Comparison of ENCODE assay signal across 8 cellular contexts in genomic region chr7:138002096-138002827, GRCh38. TPM values are rescaled to one million over a fixed set of nuclear protein-coding genes. Genes with fewer than 3 reads are reported as not detected.
DNase-seq lines count a peak whose midpoint lies in the region; ATAC-seq and TF ChIP-seq lines count a peak whose summit lies in the region.

No MANE protein-coding gene starts in this region.

- H3K4me3 ChIP-seq in astrocyte of the spinal cord (ENCODE audit: low read depth, low read length) (peak overlapping the region; percentile 95), hepatocyte (no peak overlapping the region), rectal smooth muscle tissue (ENCODE audit: low read length) (peak overlapping the region; percentile 93), aorta (ENCODE audit: low read length in 2 of 2) (peak overlapping the region in 1 of 2 donors; percentile 99)

- WGBS in hepatocyte (ENCODE audit: low lambda C conversion rate, missing lambda C conversion rate), result 3% methylated on average over 28 of the region's 28 CpGs
- 1% methylated on average over 28 of the region's 28 CpGs for WGBS in aorta, 2 donors

- H3K9me3 ChIP-seq in hepatocyte (ENCODE audit: low read depth), result no peaks in the 10 kb centered on the region
- H3K9me3 ChIP-seq in aorta (ENCODE audit: control insufficient read depth, low read length), result no peaks in the 10 kb centered on the region

- H3K4me1 ChIP-seq in hepatocyte (ENCODE audit: insufficient read depth) (peaks cover 19% of the 10 kb centered on the region), rectal smooth muscle tissue (ENCODE audit: control insufficient read depth, insufficient read depth, low read length) (peaks cover 10% of the 10 kb centered on the region), aorta (ENCODE audit: control insufficient read depth in 1 of 2, insufficient read depth in 2 of 2, low read length in 2 of 2) (peaks cover 0 to 4% of the 10 kb centered on the region in 2 donors)

- DNase-seq in NCI-H2029 (lab: John Stamatoyannopoulos, UW), result peak; percentile 99
- peak; percentile 98 for DNase-seq in T1000 (lab: John Stamatoyannopoulos, UW)
- DNase-seq in astrocyte of the spinal cord (ENCODE audit: low read depth, low spot score), result peak; percentile 100
- DNase-seq in hepatocyte (ENCODE audit: low spot score), result peak; percentile 100
- DNase-seq in aorta, result peak; percentile 99

- peak overlapping the region; percentile 8 for H2AFZ ChIP-seq in hepatocyte

- H3K36me3 ChIP-seq in hepatocyte (replicated peaks; ENCODE audit: insufficient read depth, low read depth), result no peaks in the 10 kb centered on the region
- H3K36me3 ChIP-seq in rectal smooth muscle tissue (ENCODE audit: control insufficient read depth, insufficient read depth, low read length), result no peaks in the 10 kb centered on the region
- H3K36me3 ChIP-seq in aorta (ENCODE audit: control insufficient read depth in 1 of 2, insufficient read depth in 2 of 2, low read length in 1 of 2), result no peaks in the 10 kb centered on the region

- H3K27ac ChIP-seq in hepatocyte, result peak overlapping the region; percentile 92
- peak overlapping the region; percentile 85 for H3K27ac ChIP-seq in rectal smooth muscle tissue (ENCODE audit: low read depth, low read length)
- peak overlapping the region in 1 of 2 donors; percentile 96 for H3K27ac ChIP-seq in aorta (ENCODE audit: low read depth in 1 of 2, low read length in 2 of 2)

- intact Hi-C loops in aorta (cut with DNase I), result loop anchor here in 1 of 2 donors (5.0 kb wide), 1 partner anchor 35 kb away; no protein-coding TSS in a partner anchor

- no peaks in the 10 kb centered on the region for H3K9me2 ChIP-seq in hepatocyte (replicated peaks; ENCODE audit: insufficient read depth)

- peaks cover 43% of the 10 kb centered on the region for H3K79me2 ChIP-seq in hepatocyte

- in situ Hi-C loops in astrocyte of the spinal cord (cut with HindIII; ENCODE audit: low sequenced_read_pairs), result no loop called here

- H4K20me1 ChIP-seq in hepatocyte (ENCODE audit: insufficient read depth, poor library complexity, severe bottlenecking), result no peaks in the 10 kb centered on the region

- peak; percentile 92 for TF ChIP-seq CTCF in astrocyte of the spinal cord (IDR thresholded peaks at IDR 0.05; ENCODE audit: low read depth, low read length)
- TF ChIP-seq CTCF in hepatocyte (IDR thresholded peaks at IDR 0.05; ENCODE audit: poor library complexity), result peak; percentile 96

- ATAC-seq in GM18502 (IDR thresholded peaks at IDR 0.05; ENCODE audit: poor library complexity, unreplicated experiment) (peak; percentile 95), HG03025 (IDR thresholded peaks at IDR 0.05; ENCODE audit: low FRiP score, unreplicated experiment) (peak; percentile 96), aorta (ENCODE audit: low FRiP score) (peak; percentile 97)

- no peak overlapping the region for H3K9ac ChIP-seq in rectal smooth muscle tissue (ENCODE audit: low read length)

- no peaks in the 10 kb centered on the region for H3K27me3 ChIP-seq in hepatocyte
- H3K27me3 ChIP-seq in rectal smooth muscle tissue (ENCODE audit: control insufficient read depth, insufficient read depth, low read length), result no peaks in the 10 kb centered on the region
- H3K27me3 ChIP-seq in aorta (ENCODE audit: control insufficient read depth in 1 of 2, insufficient read depth in 2 of 2, low read length in 1 of 2), result no peaks in the 10 kb centered on the region

- peak overlapping the region; percentile 55 for H3K4me2 ChIP-seq in hepatocyte

RNA-seq across cellular contexts. Expression of gene CREB3L2, which starts 0.4 kb away (rescaled TPM):
- 33.9 and 38.3 TPM in 2 replicates for total RNA-seq in hepatocyte
- 34.4 and 37.6 TPM in 2 replicates for polyA plus RNA-seq in hepatocyte
- 100 to 1,000 TPM; 109 to 165 TPM for total RNA-seq in aorta
- polyA plus RNA-seq in aorta, result 10 to 100 TPM; 10.6 to 38.4 TPM
